Comparison of ENCODE assay signal across 18 cellular contexts in genomic region chr16:69935740-69936139, GRCh38. TPM values are rescaled to one million over a fixed set of nuclear protein-coding genes. Genes with fewer than 3 reads are reported as not detected.
"Had no signal": no experiment of that assay in that cellular context is flagged by ENCODE, and none has a peak within 500 bp of the region (broad histone marks: within the 10 kb centered on the region; RNA-seq: fewer than 3 reads in every experiment).

No MANE protein-coding gene starts in this region.

- ATAC-seq: foreskin keratinocyte; left cardiac atrium; naive thymus-derived CD4-positive, alpha-beta T cell; stimulated activated effector memory CD8-positive, alpha-beta T cell treated with anti-CD3 and anti-CD28 coated beads, Interleukin-12 subunit alpha, Interleukin-12 subunit beta, amount 100 ng/mL, for 72 hours; stimulated activated naive CD8-positive, alpha-beta T cell treated with anti-CD3 and anti-CD28 coated beads, Interleukin-15, Interleukin-2, amounts not matched to agents 100 U/mL and 50 U/mL, for 24 hours had no signal

- H3K4me1 ChIP-seq: foreskin keratinocyte, left ventricle myocardium inferior, right atrium auricular region, suprapubic skin had no signal

- DNase-seq: erythroblast; foreskin keratinocyte; left cardiac atrium; left ventricle myocardium inferior; mesenchymal stem cell; naive thymus-derived CD4-positive, alpha-beta T cell; nephron progenitor cell; stimulated activated CD4-positive, alpha-beta T cell treated with anti-CD3 and anti-CD28 coated beads, Interleukin-4, amount 100 ng/mL, for 1 hour; stimulated activated CD8-positive, alpha-beta memory T cell treated with anti-CD3 and anti-CD28 coated beads, Interleukin-4, amount 100 ng/mL, for 48 hours; stimulated activated naive CD8-positive, alpha-beta T cell treated with anti-CD3 and anti-CD28 coated beads, Interleukin-15, Interleukin-2, amounts not matched to agents 100 U/mL and 50 U/mL, for 24 hours; trophoblast cell had no signal

- H2AFZ ChIP-seq: hepatocyte had no signal

- H3K4me2 ChIP-seq: hepatocyte, smooth muscle cell had no signal

- H3K9me3 ChIP-seq: left ventricle myocardium inferior, neutrophil, right atrium auricular region, suprapubic skin had no signal

- H3K27ac ChIP-seq: foreskin keratinocyte, hepatocyte, left ventricle myocardium inferior, neutrophil, right atrium auricular region, suprapubic skin had no signal

- H3K4me3 ChIP-seq: hepatocyte, left ventricle myocardium inferior, lung, right atrium auricular region, smooth muscle cell, suprapubic skin had no signal

- H3K27me3 ChIP-seq: foreskin keratinocyte, hepatocyte, neutrophil, right atrium auricular region, suprapubic skin had no signal

RNA-seq across cellular contexts. Expression of gene CLEC18A, which starts 15.4 kb away (rescaled TPM):
- polyA plus RNA-seq: naive thymus-derived CD4-positive, alpha-beta T cell had no signal
